Comparison of ENCODE assay signal across 8 cellular contexts in the genomic region with DNA sequence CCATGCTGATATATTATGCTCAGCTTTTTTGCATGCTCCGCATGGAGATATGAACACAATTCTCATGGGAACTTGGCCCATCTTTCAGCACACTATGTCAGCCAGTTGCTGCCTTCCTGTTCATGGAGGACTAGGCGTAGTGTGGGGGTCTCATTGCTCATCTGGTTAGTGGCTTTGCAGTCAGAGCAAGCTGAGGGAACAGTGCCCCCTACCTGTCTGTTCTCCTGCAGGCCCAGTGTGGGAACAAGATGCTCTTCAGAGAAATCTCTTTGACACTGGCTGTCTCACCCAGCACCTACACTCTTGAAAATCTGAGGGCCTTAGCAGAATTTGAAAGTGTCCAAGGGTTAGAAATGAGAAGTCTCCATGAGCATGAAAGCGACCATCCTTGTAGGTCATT. TPM values are rescaled to one million over a fixed set of nuclear protein-coding genes. Genes with fewer than 3 reads are reported as not detected.
DNase-seq lines count a peak whose midpoint lies in the region; ATAC-seq and TF ChIP-seq lines count a peak whose summit lies in the region.

No MANE protein-coding gene starts in this region.

- no peaks in the 10 kb centered on the region for H3K27me3 ChIP-seq in uterus

- no peak for TF ChIP-seq POLR2A in uterus (IDR thresholded peaks at IDR 0.05)

- peak; percentile 53 for TF ChIP-seq CTCF in AG09309 (IDR thresholded peaks at IDR 0.05; ENCODE audit: control insufficient read depth, insufficient read depth, low read depth, low read length, missing control alignments)
- peak; percentile 83 for TF ChIP-seq CTCF in GM12873 (IDR thresholded peaks at IDR 0.05; ENCODE audit: insufficient read depth, low read depth, low read length, missing control alignments)
- TF ChIP-seq CTCF in uterus (IDR thresholded peaks at IDR 0.05), result peak; percentile 10 to 28 (median 24)
- TF ChIP-seq CTCF in RWPE1 (conservative IDR thresholded peaks at IDR 0.05; ENCODE audit: low read depth), result no peak

- no peaks in the 10 kb centered on the region for H3K36me3 ChIP-seq in uterus

- H3K4me3 ChIP-seq in AG09309 (ENCODE audit: control insufficient read depth, low read depth, low read length), result no peak overlapping the region
- H3K4me3 ChIP-seq in uterus, result no peak overlapping the region

- H3K27ac Mint-ChIP-seq in activated naive CD4-positive, alpha-beta T cell treated with anti-CD3 and anti-CD28 coated beads, Interleukin-2, amount 50 U/mL, for 72 hours, result no peak overlapping the region

- H3K27ac ChIP-seq in uterus (no peak overlapping the region), RWPE1 (no peak overlapping the region)

- no peaks in the 10 kb centered on the region for H3K9me3 Mint-ChIP-seq in activated naive CD4-positive, alpha-beta T cell treated with anti-CD3 and anti-CD28 coated beads, Interleukin-2, amount 50 U/mL, for 72 hours

- CTCF ChIA-PET in RWPE1 (lab: Yijun Ruan, JAX), result interaction anchor here (0.8 kb wide), 1 partner anchor 321 kb away, joined by 3 read pairs; no protein-coding TSS in a partner anchor

- ATAC-seq in activated naive CD4-positive, alpha-beta T cell treated with anti-CD3 and anti-CD28 coated beads, Interleukin-2, amount 50 U/mL, for 72 hours, result peak; percentile 37 to 68
- no peak for ATAC-seq in HG02678 (IDR thresholded peaks at IDR 0.05; ENCODE audit: unreplicated experiment)

- POLR2A ChIA-PET in RWPE1 (lab: Yijun Ruan, JAX; ENCODE audit: low non-redundant PET), result no interaction called here

- no peaks in the 10 kb centered on the region for H3K36me3 Mint-ChIP-seq in activated naive CD4-positive, alpha-beta T cell treated with anti-CD3 and anti-CD28 coated beads, Interleukin-2, amount 50 U/mL, for 72 hours

- H3K4me1 ChIP-seq in uterus, result peaks cover 11 to 22% of the 10 kb centered on the region in 2 donors

- intact Hi-C loops in uterus (cut with DNase I; ENCODE audit: low total_unique reads), result no loop called here

- DNase-seq in AG09309 (ENCODE audit: low read depth) (no peak), NCI-H146 (lab: John Stamatoyannopoulos, UW) (peak; percentile 37), left kidney (ENCODE audit: low read depth, low spot score) (peak; percentile 80), uterus (no peak), RWPE1 (ENCODE audit: low spot score) (no peak)
- peak in 1 of 2 donors; percentile 46 for DNase-seq in activated naive CD4-positive, alpha-beta T cell treated with anti-CD3 and anti-CD28 coated beads, Interleukin-2, amount 50 U/mL, for 72 hours (ENCODE audit: low spot score in 2 of 2)

- no peaks in the 10 kb centered on the region for H3K9me3 ChIP-seq in uterus

RNA-seq across cellular contexts. Expression of a gene that starts 47.1 kb away (rescaled TPM):
- total RNA-seq in activated naive CD4-positive, alpha-beta T cell treated with anti-CD3 and anti-CD28 coated beads, Interleukin-2, amount 50 U/mL, for 72 hours, result 100 to 1,000 TPM; 117 to 135 TPM
- 100 to 1,000 TPM; 189 to 423 (median 341) TPM for total RNA-seq in uterus

Comparison
In these comparisons a context has a peak if more than half of its experiments do, and no peak if none do; other contexts are left out.
1. DNase-seq: peak in NCI-H146 (single experiment) and left kidney (single experiment); none in AG09309 (single experiment), uterus (0 of 2) and RWPE1 (single experiment).